8 cellular contexts compared by ENCODE assay signal in the genomic region with DNA sequence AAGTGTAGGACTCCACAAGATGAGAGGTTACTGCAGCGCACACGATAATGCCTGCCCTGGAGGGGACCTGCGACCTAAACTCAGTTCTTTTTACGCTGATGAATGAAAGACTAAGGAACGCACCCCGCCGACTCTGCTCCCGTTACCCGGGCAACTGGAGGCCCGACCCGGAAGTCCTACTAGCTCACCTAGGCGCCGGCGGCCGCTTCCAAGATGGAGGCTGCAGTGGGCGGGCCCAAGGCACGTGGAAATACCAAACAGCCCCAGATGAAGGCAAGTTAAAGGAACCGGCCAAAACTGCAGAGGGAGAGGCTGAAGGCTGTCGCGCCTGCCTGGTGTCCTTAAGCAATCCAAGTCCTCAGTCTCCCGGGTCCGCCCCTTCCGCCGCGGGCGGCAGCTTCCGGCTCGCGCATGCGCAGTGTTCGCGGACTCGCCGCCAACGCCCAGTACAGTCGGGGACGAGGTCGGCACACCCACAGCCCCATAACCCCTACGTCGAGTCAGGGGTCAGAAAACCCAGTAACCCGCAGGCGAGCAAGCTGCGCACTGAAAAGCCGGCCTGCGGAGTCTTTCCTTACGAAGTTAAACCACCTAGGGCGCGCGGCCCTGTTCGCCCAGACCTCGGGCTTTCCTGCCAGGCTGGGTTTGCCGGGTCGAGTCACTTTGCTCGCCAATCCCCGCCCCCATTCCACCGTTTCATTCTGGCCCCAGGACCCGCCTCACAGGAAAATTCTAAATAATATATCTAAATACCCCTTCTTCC. TPM values are rescaled to one million over a fixed set of nuclear protein-coding genes. Genes with fewer than 3 reads are reported as not detected.
A peak's percentile ranks its signal among the peaks of the same experiment; 100 is the strongest.
DNase-seq lines count a peak whose midpoint lies in the region; ATAC-seq and TF ChIP-seq lines count a peak whose summit lies in the region.

A gene with protein sequence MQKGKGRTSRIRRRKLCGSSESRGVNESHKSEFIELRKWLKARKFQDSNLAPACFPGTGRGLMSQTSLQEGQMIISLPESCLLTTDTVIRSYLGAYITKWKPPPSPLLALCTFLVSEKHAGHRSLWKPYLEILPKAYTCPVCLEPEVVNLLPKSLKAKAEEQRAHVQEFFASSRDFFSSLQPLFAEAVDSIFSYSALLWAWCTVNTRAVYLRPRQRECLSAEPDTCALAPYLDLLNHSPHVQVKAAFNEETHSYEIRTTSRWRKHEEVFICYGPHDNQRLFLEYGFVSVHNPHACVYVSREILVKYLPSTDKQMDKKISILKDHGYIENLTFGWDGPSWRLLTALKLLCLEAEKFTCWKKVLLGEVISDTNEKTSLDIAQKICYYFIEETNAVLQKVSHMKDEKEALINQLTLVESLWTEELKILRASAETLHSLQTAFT (minus strand): TSS at position 368 of the 763 bp plus-strand sequence. CDS start 1,638 bp downstream, outside the sequence.

- peak within 1 kb of the TSS; percentile 83 for H3K4me3 Mint-ChIP-seq in activated CD4-positive, alpha-beta T cell treated with anti-CD3 and anti-CD28 coated beads, Interleukin-2, amount 10 ng/mL, durations not matched to agents 7 days and 5 days

- H3K36me3 Mint-ChIP-seq in activated CD4-positive, alpha-beta T cell treated with anti-CD3 and anti-CD28 coated beads, Interleukin-2, amount 10 ng/mL, durations not matched to agents 7 days and 5 days (ENCODE audit: low read depth), result peaks cover 32% of the 10 kb centered on the region

- H3K27me3 Mint-ChIP-seq in activated CD4-positive, alpha-beta T cell treated with anti-CD3 and anti-CD28 coated beads, Interleukin-2, amount 10 ng/mL, durations not matched to agents 7 days and 5 days, result no peaks in the 10 kb centered on the region

- no peaks in the 10 kb centered on the region; the same call in 1 of the 2 replicates for H3K9me3 ChIP-seq in BLaER1
- no peaks in the 10 kb centered on the region for H3K9me3 ChIP-seq in left lung

- POLR2A ChIA-PET in activated CD4-positive, alpha-beta T cell treated with anti-CD3 and anti-CD28 coated beads, Interleukin-2, amount 10 ng/mL, durations not matched to agents 7 days and 5 days (lab: Charles Lee), result interaction anchor here (0.6 to 0.8 kb wide), 2 partner anchors 10 to 61 kb away, joined by 3 to 4 read pairs; a partner anchor contains a TSS

- peak within 1 kb of the TSS; percentile 75 for H3K27ac ChIP-seq in BLaER1
- peak within 1 kb of the TSS; percentile 87 to 97 for H3K27ac ChIP-seq in left lung

- H3K4me1 ChIP-seq in BLaER1, result peaks cover 25% of the 10 kb centered on the region
- peaks cover 5 to 29% of the 10 kb centered on the region in 2 donors for H3K4me1 ChIP-seq in left lung

- CTCF ChIA-PET in activated CD4-positive, alpha-beta T cell treated with anti-CD3 and anti-CD28 coated beads, Interleukin-2, amount 10 ng/mL, durations not matched to agents 7 days and 5 days (lab: Charles Lee), result interaction anchor here (0.6 to 1.2 kb wide), 6 partner anchors 9 to 240 kb away, joined by 3 to 6 read pairs (median 4); a partner anchor contains a TSS

- ATAC-seq in GM19328 (IDR thresholded peaks at IDR 0.05; ENCODE audit: unreplicated experiment) (peak; percentile 91), HG03520 (IDR thresholded peaks at IDR 0.05; ENCODE audit: unreplicated experiment) (peak; percentile 83), left lung (peak; percentile 96)

- peaks cover 36% of the 10 kb centered on the region for H3K4me1 Mint-ChIP-seq in activated CD4-positive, alpha-beta T cell treated with anti-CD3 and anti-CD28 coated beads, Interleukin-2, amount 10 ng/mL, durations not matched to agents 7 days and 5 days

- H3K9me3 Mint-ChIP-seq in activated CD4-positive, alpha-beta T cell treated with anti-CD3 and anti-CD28 coated beads, Interleukin-2, amount 10 ng/mL, durations not matched to agents 7 days and 5 days, result no peaks in the 10 kb centered on the region

- peak within 1 kb of the TSS; percentile 92 for H3K27ac Mint-ChIP-seq in activated CD4-positive, alpha-beta T cell treated with anti-CD3 and anti-CD28 coated beads, Interleukin-2, amount 10 ng/mL, durations not matched to agents 7 days and 5 days

- peaks cover 32% of the 10 kb centered on the region for H3K36me3 ChIP-seq in BLaER1
- H3K36me3 ChIP-seq in left lung, result peaks cover 8 to 30% of the 10 kb centered on the region in 2 donors

- TF ChIP-seq CTCF in left lung (IDR thresholded peaks at IDR 0.05), result no peak

- H3K4me3 ChIP-seq in BLaER1, result peak within 1 kb of the TSS; percentile 94
- H3K4me3 ChIP-seq in left lung, result peak within 1 kb of the TSS; percentile 90 to 97

- intact Hi-C loops in left lung (cut with DNase I), result no loop called here

- DNase-seq in NCI-H69 (lab: John Stamatoyannopoulos, UW), result peak; percentile 95
- peak; percentile 94 for DNase-seq in activated CD4-positive, alpha-beta T cell treated with anti-CD3 and anti-CD28 coated beads, Interleukin-2, amount 10 ng/mL, durations not matched to agents 7 days and 5 days
- peak; percentile 88 for DNase-seq in dedifferentiated amniotic fluid mesenchymal stem cell (ENCODE audit: extremely low spot score)
- peak; percentile 93 to 97 for DNase-seq in left lung
- DNase-seq in stimulated activated CD4-positive, alpha-beta T cell treated with anti-CD3 and anti-CD28 coated beads, Interleukin-2, amount 100 ng/mL, for 48 hours, result peak; percentile 93 to 96

- H3K9ac ChIP-seq in BLaER1, result peak within 1 kb of the TSS; percentile 81

- H3K4me2 ChIP-seq in BLaER1, result peak within 1 kb of the TSS; percentile 93

- H3K27me3 ChIP-seq in BLaER1, result no peaks in the 10 kb centered on the region
- H3K27me3 ChIP-seq in left lung, result no peaks in the 10 kb centered on the region

- H4K20me1 ChIP-seq in BLaER1, result no peaks in the 10 kb centered on the region

RNA-seq across cellular contexts. Expression of the gene that starts here (rescaled TPM):
- total RNA-seq in activated CD4-positive, alpha-beta T cell treated with anti-CD3 and anti-CD28 coated beads, Interleukin-2, amount 10 ng/mL, durations not matched to agents 7 days and 5 days, result 10 to 100 TPM; 15.7 to 19.4 TPM
- total RNA-seq in left lung, result 10 to 100 TPM; 16.6 to 21.3 TPM

Comparison
In these comparisons a context has a peak if more than half of its experiments do, and no peak if none do; other contexts are left out.
1. Peak in every context shown above with its lines: DNase-seq, ATAC-seq, H3K4me3 ChIP-seq and H3K27ac ChIP-seq.